1 cellular context compared by ENCODE assay signal in genomic region chr3:197906023-197906849, GRCh38.
TF ChIP-seq lines count a peak whose summit lies in the region.

No MANE protein-coding gene starts in this region.

TF ChIP-seq in SK-N-SH treated with all-trans-retinoic acid at 6 μM for 48 hours, 23 proteins besides CTCF, POLR2A, EP300 and RAD21 (continued from another document):
- TF ChIP-seq, protein P1, sequence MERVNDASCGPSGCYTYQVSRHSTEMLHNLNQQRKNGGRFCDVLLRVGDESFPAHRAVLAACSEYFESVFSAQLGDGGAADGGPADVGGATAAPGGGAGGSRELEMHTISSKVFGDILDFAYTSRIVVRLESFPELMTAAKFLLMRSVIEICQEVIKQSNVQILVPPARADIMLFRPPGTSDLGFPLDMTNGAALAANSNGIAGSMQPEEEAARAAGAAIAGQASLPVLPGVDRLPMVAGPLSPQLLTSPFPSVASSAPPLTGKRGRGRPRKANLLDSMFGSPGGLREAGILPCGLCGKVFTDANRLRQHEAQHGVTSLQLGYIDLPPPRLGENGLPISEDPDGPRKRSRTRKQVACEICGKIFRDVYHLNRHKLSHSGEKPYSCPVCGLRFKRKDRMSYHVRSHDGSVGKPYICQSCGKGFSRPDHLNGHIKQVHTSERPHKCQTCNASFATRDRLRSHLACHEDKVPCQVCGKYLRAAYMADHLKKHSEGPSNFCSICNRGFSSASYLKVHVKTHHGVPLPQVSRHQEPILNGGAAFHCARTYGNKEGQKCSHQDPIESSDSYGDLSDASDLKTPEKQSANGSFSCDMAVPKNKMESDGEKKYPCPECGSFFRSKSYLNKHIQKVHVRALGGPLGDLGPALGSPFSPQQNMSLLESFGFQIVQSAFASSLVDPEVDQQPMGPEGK (CRISPR knock-in tag; IDR thresholded peaks at IDR 0.05; ENCODE audit: borderline replicate concordance), result no peak
